Comparison of ENCODE assay signal across 8 cellular contexts in genomic region chr6:32177788-32178546, GRCh38. TPM values are rescaled to one million over a fixed set of nuclear protein-coding genes. Genes with fewer than 3 reads are reported as not detected.
A peak's percentile ranks its signal among the peaks of the same experiment; 100 is the strongest.
DNase-seq lines count a peak whose midpoint lies in the region; ATAC-seq and TF ChIP-seq lines count a peak whose summit lies in the region.

Gene RNF5 (plus strand): TSS chr6:32178405. CDS start chr6:32178512, 107 bp downstream.

- H3K27me3 Mint-ChIP-seq in activated naive CD8-positive, alpha-beta T cell treated with anti-CD3 and anti-CD28 coated beads, Interleukin-2, amount 10 ng/mL, durations not matched to agents 7 days and 5 days, result no peaks in the 10 kb centered on the region
- H3K27me3 Mint-ChIP-seq in osteocyte (ENCODE audit: unreplicated experiment), result no peaks in the 10 kb centered on the region

- peak; percentile 94 for DNase-seq in GM10248 (ENCODE audit: extremely low spot score)
- peak; percentile 100 for DNase-seq in NCI-H1105 treated with DMSO at 0.1 percent for 48 hours (lab: John Stamatoyannopoulos, UW)
- DNase-seq in activated naive CD8-positive, alpha-beta T cell treated with anti-CD3 and anti-CD28 coated beads, Interleukin-2, amount 10 ng/mL, durations not matched to agents 7 days and 5 days, result peak; percentile 82
- DNase-seq in head of caudate nucleus, result peak; percentile 88 to 100 (median 96)
- DNase-seq in osteocyte (ENCODE audit: extremely low spot score, unreplicated experiment), result peak; percentile 97
- DNase-seq in thyroid gland, result peak; percentile 99

- peaks cover 18% of the 10 kb centered on the region for H3K36me3 Mint-ChIP-seq in activated naive CD8-positive, alpha-beta T cell treated with anti-CD3 and anti-CD28 coated beads, Interleukin-2, amount 10 ng/mL, durations not matched to agents 7 days and 5 days
- H3K36me3 Mint-ChIP-seq in osteocyte (ENCODE audit: unreplicated experiment), result peaks cover 17% of the 10 kb centered on the region

- H3K36me3 ChIP-seq in SU-DHL-6 (ENCODE audit: low read length) (no peaks in the 10 kb centered on the region), thyroid gland (peaks cover 5 to 13% of the 10 kb centered on the region in 2 donors)

- peaks cover 31% of the 10 kb centered on the region for H3K79me2 ChIP-seq in SU-DHL-6 (ENCODE audit: insufficient read depth, low read length)

- intact Hi-C loops in head of caudate nucleus (cut with DNase I), result no loop called here
- intact Hi-C loops in thyroid gland (cut with DNase I), result no loop called here

- ATAC-seq in HG02642 (IDR thresholded peaks at IDR 0.05; ENCODE audit: poor library complexity, unreplicated experiment), result peak; percentile 79
- ATAC-seq in activated naive CD8-positive, alpha-beta T cell treated with anti-CD3 and anti-CD28 coated beads, Interleukin-2, amount 10 ng/mL, durations not matched to agents 7 days and 5 days (ENCODE audit: low read depth), result peak; percentile 89

- H3K4me3 Mint-ChIP-seq in activated naive CD8-positive, alpha-beta T cell treated with anti-CD3 and anti-CD28 coated beads, Interleukin-2, amount 10 ng/mL, durations not matched to agents 7 days and 5 days, result peak within 1 kb of the TSS; percentile 97
- H3K4me3 Mint-ChIP-seq in osteocyte (ENCODE audit: unreplicated experiment), result peak within 1 kb of the TSS; percentile 90

- no peaks in the 10 kb centered on the region for H3K9me2 ChIP-seq in SU-DHL-6 (replicated peaks; ENCODE audit: insufficient read depth, low read length)

- H3K9me3 ChIP-seq in SU-DHL-6 (ENCODE audit: insufficient read depth, low read length) (no peaks in the 10 kb centered on the region), thyroid gland (no peaks in the 10 kb centered on the region)

- POLR2A ChIA-PET in GM10248 (lab: Yijun Ruan, JAX), result interaction anchor here (0.6 to 1.7 kb wide), 3 partner anchors 12 to 48 kb away, joined by 3 to 5 read pairs (median 3); partner anchors contain the start of genes FKBPL, GPSM3 and PBX2
- POLR2A ChIA-PET in activated naive CD8-positive, alpha-beta T cell treated with anti-CD3 and anti-CD28 coated beads, Interleukin-2, amount 10 ng/mL, durations not matched to agents 7 days and 5 days (lab: Charles Lee), result interaction anchor here (1.2 to 5.3 kb wide), 9 partner anchors 9 to 206 kb away, joined by 3 to 61 read pairs (median 7); partner anchors contain the start of genes ATF6B, DXO, FKBPL and GPSM3

- H3K27me3 ChIP-seq in SU-DHL-6 (ENCODE audit: low read length) (no peaks in the 10 kb centered on the region), thyroid gland (no peaks in the 10 kb centered on the region)

- H2AFZ ChIP-seq in SU-DHL-6 (ENCODE audit: low read depth, low read length, severe bottlenecking), result peak within 1 kb of the TSS; percentile 59

- H4K20me1 ChIP-seq in SU-DHL-6 (ENCODE audit: low read depth, low read length), result no peaks in the 10 kb centered on the region

- 1% methylated on average over 33 of the region's 33 CpGs for WGBS in thyroid gland, 2 donors

- H3K4me1 Mint-ChIP-seq in activated naive CD8-positive, alpha-beta T cell treated with anti-CD3 and anti-CD28 coated beads, Interleukin-2, amount 10 ng/mL, durations not matched to agents 7 days and 5 days, result peaks cover 52% of the 10 kb centered on the region
- H3K4me1 Mint-ChIP-seq in osteocyte (ENCODE audit: unreplicated experiment), result peaks cover 49% of the 10 kb centered on the region

- CTCF ChIA-PET in GM10248 (lab: Yijun Ruan, JAX), result interaction anchor here (1.1 to 1.7 kb wide), 2 partner anchors 12 to 18 kb away, joined by 3 to 4 read pairs; partner anchors contain the start of gene PBX2

- H3K9ac ChIP-seq in SU-DHL-6 (ENCODE audit: low read length), result peak within 1 kb of the TSS; percentile 88

- H3K27ac Mint-ChIP-seq in activated naive CD8-positive, alpha-beta T cell treated with anti-CD3 and anti-CD28 coated beads, Interleukin-2, amount 10 ng/mL, durations not matched to agents 7 days and 5 days, result peak within 1 kb of the TSS; percentile 98
- H3K27ac Mint-ChIP-seq in osteocyte (ENCODE audit: unreplicated experiment), result peak within 1 kb of the TSS; percentile 100

- H3F3A ChIP-seq in SU-DHL-6 (ENCODE audit: insufficient read depth), result peaks cover 16% of the 10 kb centered on the region

- peak in 1 of 2 donors; percentile 61 for TF ChIP-seq POLR2A in thyroid gland (IDR thresholded peaks at IDR 0.05)

- TF ChIP-seq CTCF in GM10248 (IDR thresholded peaks at IDR 0.05; ENCODE audit: control extremely low read depth, extremely low read depth, low read depth, missing control alignments) (no peak), SU-DHL-6 (IDR thresholded peaks at IDR 0.05; ENCODE audit: insufficient read depth, low read length, poor library complexity, severe bottlenecking) (no peak), osteocyte (IDR thresholded peaks at IDR 0.05) (no peak), thyroid gland (IDR thresholded peaks at IDR 0.05) (no peak)

- H3K27ac ChIP-seq in SU-DHL-6 (ENCODE audit: low read depth, low read length) (peak within 1 kb of the TSS; percentile 81), thyroid gland (peak within 1 kb of the TSS; percentile 90 to 96 (median 94))

- H3K4me2 ChIP-seq in SU-DHL-6 (ENCODE audit: low read depth, low read length, poor library complexity, severe bottlenecking), result peak within 1 kb of the TSS; percentile 93

- no peaks in the 10 kb centered on the region for H3K9me3 Mint-ChIP-seq in activated naive CD8-positive, alpha-beta T cell treated with anti-CD3 and anti-CD28 coated beads, Interleukin-2, amount 10 ng/mL, durations not matched to agents 7 days and 5 days
- no peaks in the 10 kb centered on the region for H3K9me3 Mint-ChIP-seq in osteocyte (ENCODE audit: unreplicated experiment)

- H3K4me3 ChIP-seq in SU-DHL-6 (ENCODE audit: insufficient read depth, low read length, poor library complexity, severe bottlenecking) (peak within 1 kb of the TSS; percentile 86), thyroid gland (replicated peaks in 1 of 3) (peak within 1 kb of the TSS; percentile 29 to 96 (median 72))

- peaks cover 25 to 35% of the 10 kb centered on the region in 2 donors for H3K4me1 ChIP-seq in thyroid gland

RNA-seq across cellular contexts. Expression of gene RNF5, which starts in this region (rescaled TPM):
- 10 to 100 TPM; 44.5 to 49.5 TPM for total RNA-seq in activated naive CD8-positive, alpha-beta T cell treated with anti-CD3 and anti-CD28 coated beads, Interleukin-2, amount 10 ng/mL, durations not matched to agents 7 days and 5 days
- 47.1 and 51.6 TPM in 2 replicates for total RNA-seq in osteocyte
- 100 to 1,000 TPM in 3 of 4 donors, 10 to 100 TPM in 1; 64.0 to 114 (median 107) TPM for total RNA-seq in thyroid gland

Comparison
In these comparisons a context has a peak if more than half of its experiments do, and no peak if none do; other contexts are left out.
1. Peak in every context shown above with its lines: DNase-seq, ATAC-seq, H3K4me3 ChIP-seq and H3K27ac ChIP-seq.